14 cellular contexts compared by ENCODE assay signal in the genomic region with DNA sequence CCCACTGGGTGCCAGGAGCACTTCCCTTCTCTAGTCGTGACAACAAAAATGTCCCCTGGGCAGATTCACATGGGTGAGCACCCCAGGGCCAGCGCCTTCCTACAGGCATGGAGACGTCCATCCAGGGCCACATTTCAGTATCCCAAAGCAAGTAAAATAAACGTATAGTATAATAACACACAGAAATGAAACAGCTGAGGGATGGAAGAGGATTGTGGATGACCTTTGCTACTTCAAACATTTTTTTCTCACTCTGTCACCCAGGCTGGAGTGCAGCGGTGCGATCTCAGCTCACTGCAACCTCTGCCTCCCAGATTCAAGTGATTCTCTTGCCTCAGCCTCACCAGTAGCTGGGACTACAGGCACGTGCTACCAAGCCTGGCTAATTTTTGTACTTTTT.
"Had no signal": no experiment of that assay in that cellular context is flagged by ENCODE, and none has a peak within 500 bp of the region (broad histone marks: within the 10 kb centered on the region; RNA-seq: fewer than 3 reads in every experiment).

No MANE protein-coding gene starts in this region.

- H3K36me3 ChIP-seq: right atrium auricular region had no signal

- H3K4me1 ChIP-seq: right atrium auricular region, suprapubic skin had no signal

- H3K27ac ChIP-seq: coronary artery, right atrium auricular region, suprapubic skin had no signal

- ATAC-seq: esophagus mucosa, T-cell had no signal

- DNase-seq: activated CD4-positive, alpha-beta T cell treated with anti-CD3 and anti-CD28 coated beads, Interleukin-2, amount 50 U/mL, for 4 hours; activated CD4-positive, CD25-positive, alpha-beta regulatory T cell treated with anti-CD3 and anti-CD28 coated beads, Interleukin-2, amount 50 U/mL, for 72 hours; activated naive CD4-positive, alpha-beta T cell treated with anti-CD3 and anti-CD28 coated beads, Interleukin-2, amount 50 U/mL, for 16 hours; activated T-cell treated with anti-CD3 and anti-CD28 coated beads for 4 hours; central memory CD4-positive, alpha-beta T cell; glutamatergic neuron; occipital lobe; T-cell; T1000 had no signal

- H3K9me3 ChIP-seq: right atrium auricular region, suprapubic skin had no signal

- H3K27me3 ChIP-seq: right atrium auricular region, suprapubic skin had no signal

- H3K4me3 ChIP-seq: coronary artery, right atrium auricular region, smooth muscle cell, suprapubic skin had no signal
